In the genomic region with DNA sequence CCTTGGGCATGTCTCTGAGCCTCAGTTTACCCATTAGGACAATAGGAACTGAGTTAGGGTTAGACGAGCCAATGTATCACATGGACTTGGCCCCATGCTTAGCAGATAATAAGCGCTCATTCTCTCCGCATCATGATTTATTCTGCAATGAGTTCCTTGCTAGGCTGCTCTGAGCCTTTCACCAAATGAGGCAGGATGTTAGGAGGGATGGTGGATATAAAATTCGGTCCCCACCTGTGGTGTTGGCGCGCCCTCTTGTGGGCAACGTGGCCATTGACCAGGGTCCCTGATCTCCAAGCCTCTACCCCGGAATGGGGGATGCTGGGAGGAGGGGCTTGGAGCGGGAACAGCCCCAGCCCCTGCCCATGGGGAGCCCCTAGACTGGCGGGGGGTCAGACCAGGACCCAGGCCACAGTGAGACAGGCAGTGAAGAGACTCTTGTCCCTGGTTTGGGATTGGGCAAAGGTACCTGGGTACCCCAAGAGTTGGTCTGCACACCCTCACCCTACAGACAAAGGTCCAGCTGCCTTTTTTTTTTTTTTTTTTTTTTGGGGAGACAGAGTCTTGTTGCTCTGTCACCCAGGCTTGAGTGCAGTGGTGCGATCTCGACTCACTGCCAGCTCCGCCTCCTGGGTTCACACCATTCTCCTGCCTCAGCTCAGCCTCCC, we compare ENCODE assay signal across 8 cellular contexts. TPM values are rescaled to one million over a fixed set of nuclear protein-coding genes. Genes with fewer than 3 reads are reported as not detected.
DNase-seq lines count a peak whose midpoint lies in the region; ATAC-seq and TF ChIP-seq lines count a peak whose summit lies in the region.

No MANE protein-coding gene starts in this region.

- H3K36me3 ChIP-seq in left lung, result peaks cover 0 to 30% of the 10 kb centered on the region in 2 donors

- no peak overlapping the region for H3K27ac ChIP-seq in left lung

- peak; percentile 95 to 96 for TF ChIP-seq CTCF in left lung (IDR thresholded peaks at IDR 0.05)

- H3K4me1 ChIP-seq in left lung, result peaks cover 0 to 4% of the 10 kb centered on the region in 2 donors

- no peaks in the 10 kb centered on the region for H3K9me3 ChIP-seq in left lung

- peak; percentile 78 for ATAC-seq in left lung
- no peak for ATAC-seq in HG03139 (IDR thresholded peaks at IDR 0.05; ENCODE audit: unreplicated experiment)

- H3K4me3 ChIP-seq in left lung, result no peak overlapping the region

- no peaks in the 10 kb centered on the region for H3K27me3 ChIP-seq in left lung

- DNase-seq in AML-193 (lab: John Stamatoyannopoulos, UW) (peak; percentile 57 to 62), GOT3 (lab: John Stamatoyannopoulos, UW) (peak; percentile 19), NCI-H526 treated with DMSO at 0.1 percent for 48 hours (lab: John Stamatoyannopoulos, UW) (peak; percentile 9), cerebellum (ENCODE audit: low spot score) (peak; percentile 87), left lung (peak; percentile 82 to 96)
- peak; percentile 90 for DNase-seq in activated CD4-positive, alpha-beta T cell treated with anti-CD3 and anti-CD28 coated beads for 48 hours
- peak; percentile 75 to 88 for DNase-seq in stimulated activated CD4-positive, alpha-beta T cell treated with anti-CD3 and anti-CD28 coated beads, Interleukin-4, amount 100 ng/mL, for 48 hours (ENCODE audit: low read depth in 2 of 2)

- intact Hi-C loops in left lung (cut with DNase I), result loop anchor here (10.0 kb wide), 4 partner anchors 88 to 308 kb away; a partner anchor contains a TSS

RNA-seq across cellular contexts. Expression of a gene that starts 43.9 kb away (rescaled TPM):
- total RNA-seq in cerebellum (35.4 TPM), left lung (10 to 100 TPM; 36.8 to 38.6 TPM)

RNA-seq across cellular contexts. Expression of a gene that starts 55.1 kb away (rescaled TPM):
- 13.3 TPM for total RNA-seq in cerebellum
- 10 to 100 TPM; 44.1 to 58.3 TPM for total RNA-seq in left lung

Comparison
In these comparisons a context has a peak if more than half of its experiments do, and no peak if none do; other contexts are left out.
1. DNase-seq: peak in every context shown above with its lines; median percentile 90 in activated CD4-positive, alpha-beta T cell treated with anti-CD3 and anti-CD28 coated beads for 48 hours; 89 in left lung; 87 in cerebellum; 82 in stimulated activated CD4-positive, alpha-beta T cell treated with anti-CD3 and anti-CD28 coated beads, Interleukin-4, amount 100 ng/mL, for 48 hours; 60 in AML-193; 19 in GOT3; 9 in NCI-H526 treated with DMSO at 0.1 percent for 48 hours.